ENCODE assay signal across 11 cellular contexts in the genomic region with DNA sequence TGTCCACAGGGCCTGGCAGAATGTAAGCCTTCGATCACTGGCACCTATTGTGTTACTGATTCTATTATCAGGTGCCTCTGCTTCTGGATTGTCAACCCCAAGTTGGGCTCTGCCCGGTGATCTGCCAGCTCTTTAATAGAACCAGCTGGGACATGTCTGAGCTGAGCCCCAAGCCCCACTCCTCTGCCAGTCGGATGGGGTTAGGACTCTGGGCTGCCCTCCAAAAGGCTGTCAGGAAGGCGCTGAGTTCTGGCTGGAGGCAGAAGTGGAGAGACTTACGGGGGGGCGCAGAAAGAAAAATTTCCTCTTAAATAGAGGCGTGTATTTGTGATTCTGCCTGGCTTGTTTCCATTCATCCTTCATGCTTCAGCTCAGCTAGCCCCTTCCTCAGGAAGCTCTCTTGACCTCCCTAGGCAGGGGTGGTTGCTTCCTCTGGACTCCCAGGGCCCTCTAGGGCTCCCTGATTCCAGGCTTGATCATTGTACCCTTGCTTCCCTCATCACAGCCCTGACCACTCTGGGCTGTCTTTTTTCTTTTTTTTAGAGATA. TPM values are rescaled to one million over a fixed set of nuclear protein-coding genes. Genes with fewer than 3 reads are reported as not detected.
A peak's percentile ranks its signal among the peaks of the same experiment; 100 is the strongest.
DNase-seq lines count a peak whose midpoint lies in the region; ATAC-seq and TF ChIP-seq lines count a peak whose summit lies in the region.
"Had no signal": no experiment of that assay in that cellular context is flagged by ENCODE, and none has a peak within 500 bp of the region (broad histone marks: within the 10 kb centered on the region; RNA-seq: fewer than 3 reads in every experiment).

No MANE protein-coding gene starts in this region.

- no peaks in the 10 kb centered on the region for H3K27me3 Mint-ChIP-seq in naive B cell

- H3K4me2 ChIP-seq in BLaER1: peak overlapping the region; percentile 93

- no peaks in the 10 kb centered on the region for H4K20me1 ChIP-seq in BLaER1

- H3K4me3 Mint-ChIP-seq in naive B cell: peak overlapping the region; percentile 52 to 87 (median 84)

- intact Hi-C loops in posterior vena cava (cut with DNase I): no loop called here

- DNase-seq in coronary artery (ENCODE audit: low spot score) (peak; percentile 82), naive B cell (no peak), activated gamma-delta T cell (lab: John Stamatoyannopoulos, UW) (no peak), posterior vena cava (ENCODE audit: low spot score) (no peak)
- DNase-seq: stimulated activated CD4-positive, alpha-beta T cell treated with anti-CD3 and anti-CD28 coated beads, Interleukin-12 subunit alpha, Interleukin-12 subunit beta, amount 100 ng/mL, for 4 hours had no signal

- no peak for TF ChIP-seq CTCF in coronary artery (IDR thresholded peaks at IDR 0.05)

- H3K27me3 ChIP-seq in BLaER1: no peaks in the 10 kb centered on the region
- peaks cover 41% of the 10 kb centered on the region for H3K27me3 ChIP-seq in HUES6 (ENCODE audit: control insufficient read depth, insufficient read depth, low read length)

- H3K27ac Mint-ChIP-seq in naive B cell: peak overlapping the region in 3 of 6 donors; percentile 42 to 82 (median 44)

- H3K9ac ChIP-seq in BLaER1: peak overlapping the region; percentile 76; the same call in 1 of the 2 replicates
- no peak overlapping the region for H3K9ac ChIP-seq in HUES6 (ENCODE audit: low read length)

- no peaks in the 10 kb centered on the region for H3K9me3 ChIP-seq in BLaER1
- H3K9me3 ChIP-seq in HUES6 (ENCODE audit: control insufficient read depth, insufficient read depth, low read depth, low read length): no peaks in the 10 kb centered on the region

- H3K4me1 Mint-ChIP-seq in naive B cell: peaks cover 33 to 51% (median 49%) of the 10 kb centered on the region in 3 donors

- no peak for ATAC-seq in naive B cell (ENCODE audit: low read depth in 2 of 2)
- no peak for ATAC-seq in GM19455 (IDR thresholded peaks at IDR 0.05; ENCODE audit: unreplicated experiment)
- no peak for ATAC-seq in HG03442 (IDR thresholded peaks at IDR 0.05; ENCODE audit: unreplicated experiment)
- ATAC-seq: activated CD4-positive, CD25-positive, alpha-beta regulatory T cell treated with anti-CD3 and anti-CD28 coated beads, Interleukin-2, amount 50 U/mL, for 24 hours had no signal

- H3K4me3 ChIP-seq in BLaER1: peak overlapping the region; percentile 72; the same call in 1 of the 2 replicates
- peak overlapping the region; percentile 72; the same call in 1 of the 2 replicates for H3K4me3 ChIP-seq in HUES6 (ENCODE audit: low read depth, low read length)
- H3K4me3 ChIP-seq in coronary artery: peak overlapping the region; percentile 81

- peaks cover 72% of the 10 kb centered on the region for H3K4me1 ChIP-seq in BLaER1
- H3K4me1 ChIP-seq in HUES6 (ENCODE audit: control insufficient read depth, insufficient read depth, low read length): peaks cover 16% of the 10 kb centered on the region

- peak overlapping the region; percentile 78 for H3K27ac ChIP-seq in BLaER1
- H3K27ac ChIP-seq in HUES6 (ENCODE audit: low read depth, low read length): no peak overlapping the region
- peak overlapping the region; percentile 84 to 93 for H3K27ac ChIP-seq in coronary artery

- H3K36me3 Mint-ChIP-seq in naive B cell: no peaks in the 10 kb centered on the region

- H3K9me3 Mint-ChIP-seq in naive B cell: no peaks in the 10 kb centered on the region

- H3K36me3 ChIP-seq in BLaER1: peaks cover 8% of the 10 kb centered on the region; the same call in 1 of the 2 replicates
- H3K36me3 ChIP-seq in HUES6 (ENCODE audit: control insufficient read depth, insufficient read depth, low read length): no peaks in the 10 kb centered on the region

RNA-seq across cellular contexts. Expression of a gene that starts 1.0 kb away (rescaled TPM):
- polyA plus RNA-seq in naive B cell (ENCODE audit: low read depth in 6 of 6): 1 to 10 TPM in 2 of 6 donors, under 1 TPM in 4; 0.30 to 1.2 (median 0.70) TPM
- 10 to 100 TPM; 10.2 to 14.5 TPM for total RNA-seq in posterior vena cava

RNA-seq across cellular contexts. Expression of a gene that starts 2.9 kb away (rescaled TPM):
- 10 to 100 TPM; 19.7 to 33.4 (median 23.2) TPM for polyA plus RNA-seq in naive B cell (ENCODE audit: low read depth in 6 of 6)
- total RNA-seq in posterior vena cava: 10 to 100 TPM; 16.5 to 23.2 TPM

RNA-seq across cellular contexts. Expression of a gene that starts 14.6 kb away (rescaled TPM):
- 1 to 10 TPM in 3 of 6 donors, not detected in 3; 1.1 to 3.9 (median 1.2) TPM for polyA plus RNA-seq in naive B cell (ENCODE audit: low read depth in 6 of 6)
- 1 to 10 TPM; 1.1 to 1.2 TPM for total RNA-seq in posterior vena cava
- total RNA-seq: LHCN-M2 had no signal

RNA-seq across cellular contexts. Expression of a gene that starts 17.0 kb away (rescaled TPM):
- polyA plus RNA-seq in naive B cell (ENCODE audit: low read depth in 6 of 6): 10 to 100 TPM in 1 of 6 donors, 1 to 10 TPM in 5; 1.2 to 11.1 (median 3.0) TPM
- total RNA-seq in posterior vena cava: 1 to 10 TPM; 2.3 to 4.0 TPM

RNA-seq across cellular contexts. Expression of a gene that starts 54.3 kb away (rescaled TPM):
- 100 to 1,000 TPM; 163 to 235 (median 190) TPM for polyA plus RNA-seq in naive B cell (ENCODE audit: low read depth in 6 of 6)
- total RNA-seq in posterior vena cava: 10 to 100 TPM; 25.1 to 39.7 TPM
